Comparison of ENCODE assay signal across 1 cellular context in the genomic region with DNA sequence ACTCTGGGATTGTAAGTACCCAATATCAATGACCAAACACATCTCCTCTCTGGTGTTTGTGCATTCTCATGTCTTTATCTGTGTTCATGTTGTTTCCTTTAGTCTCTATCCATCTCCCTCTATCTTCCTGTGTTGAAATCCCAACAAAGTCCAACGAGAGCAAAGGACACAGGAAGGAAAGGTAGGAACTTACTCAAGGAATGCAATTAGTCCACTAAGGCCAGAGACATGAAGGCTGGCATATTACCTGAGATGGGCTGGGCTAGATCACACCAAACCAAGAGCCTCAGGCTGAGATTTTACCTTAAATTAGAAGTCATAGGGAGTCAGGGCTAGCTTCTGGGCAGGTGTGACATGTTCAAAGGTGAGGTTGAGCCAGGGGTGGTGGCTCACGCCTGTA.
TF ChIP-seq lines count a peak whose summit lies in the region.

No MANE protein-coding gene starts in this region.

TF ChIP-seq in HepG2, 621 proteins besides CTCF, POLR2A, EP300 and RAD21 (continued from another document):
- TF ChIP-seq TCF12 (IDR thresholded peaks at IDR 0.05) (no peak), TCF12 (CRISPR knock-in tag; IDR thresholded peaks at IDR 0.05) (no peak), TBX3 (IDR thresholded peaks at IDR 0.05; ENCODE audit: borderline replicate concordance) (no peak), GZF1 (CRISPR knock-in tag; IDR thresholded peaks at IDR 0.05) (no peak), ZNF331 (CRISPR knock-in tag; IDR thresholded peaks at IDR 0.05) (no peak), RNF219 (CRISPR knock-in tag; IDR thresholded peaks at IDR 0.05) (no peak), ZNF75D (CRISPR knock-in tag; IDR thresholded peaks at IDR 0.05; ENCODE audit: borderline replicate concordance) (no peak), HNF1B (CRISPR knock-in tag; IDR thresholded peaks at IDR 0.05) (no peak; the same call in 1 of the 2 replicates), TCF7 (IDR thresholded peaks at IDR 0.05; ENCODE audit: low read depth) (0 out of 2 replicates have a peak, but pooled peaks have one; percentile 18), ZNF354B (CRISPR knock-in tag; IDR thresholded peaks at IDR 0.05) (0 out of 2 replicates have a peak, but pooled peaks have one; percentile 10)
- TF ChIP-seq, protein P1, sequence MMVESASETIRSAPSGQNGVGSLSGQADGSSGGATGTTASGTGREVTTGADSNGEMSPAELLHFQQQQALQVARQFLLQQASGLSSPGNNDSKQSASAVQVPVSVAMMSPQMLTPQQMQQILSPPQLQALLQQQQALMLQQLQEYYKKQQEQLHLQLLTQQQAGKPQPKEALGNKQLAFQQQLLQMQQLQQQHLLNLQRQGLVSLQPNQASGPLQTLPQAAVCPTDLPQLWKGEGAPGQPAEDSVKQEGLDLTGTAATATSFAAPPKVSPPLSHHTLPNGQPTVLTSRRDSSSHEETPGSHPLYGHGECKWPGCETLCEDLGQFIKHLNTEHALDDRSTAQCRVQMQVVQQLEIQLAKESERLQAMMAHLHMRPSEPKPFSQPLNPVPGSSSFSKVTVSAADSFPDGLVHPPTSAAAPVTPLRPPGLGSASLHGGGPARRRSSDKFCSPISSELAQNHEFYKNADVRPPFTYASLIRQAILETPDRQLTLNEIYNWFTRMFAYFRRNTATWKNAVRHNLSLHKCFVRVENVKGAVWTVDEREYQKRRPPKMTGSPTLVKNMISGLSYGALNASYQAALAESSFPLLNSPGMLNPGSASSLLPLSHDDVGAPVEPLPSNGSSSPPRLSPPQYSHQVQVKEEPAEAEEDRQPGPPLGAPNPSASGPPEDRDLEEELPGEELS (CRISPR knock-in tag; IDR thresholded peaks at IDR 0.05): peak; percentile 57
